Comparison of ENCODE assay signal across 8 cellular contexts in the genomic region with DNA sequence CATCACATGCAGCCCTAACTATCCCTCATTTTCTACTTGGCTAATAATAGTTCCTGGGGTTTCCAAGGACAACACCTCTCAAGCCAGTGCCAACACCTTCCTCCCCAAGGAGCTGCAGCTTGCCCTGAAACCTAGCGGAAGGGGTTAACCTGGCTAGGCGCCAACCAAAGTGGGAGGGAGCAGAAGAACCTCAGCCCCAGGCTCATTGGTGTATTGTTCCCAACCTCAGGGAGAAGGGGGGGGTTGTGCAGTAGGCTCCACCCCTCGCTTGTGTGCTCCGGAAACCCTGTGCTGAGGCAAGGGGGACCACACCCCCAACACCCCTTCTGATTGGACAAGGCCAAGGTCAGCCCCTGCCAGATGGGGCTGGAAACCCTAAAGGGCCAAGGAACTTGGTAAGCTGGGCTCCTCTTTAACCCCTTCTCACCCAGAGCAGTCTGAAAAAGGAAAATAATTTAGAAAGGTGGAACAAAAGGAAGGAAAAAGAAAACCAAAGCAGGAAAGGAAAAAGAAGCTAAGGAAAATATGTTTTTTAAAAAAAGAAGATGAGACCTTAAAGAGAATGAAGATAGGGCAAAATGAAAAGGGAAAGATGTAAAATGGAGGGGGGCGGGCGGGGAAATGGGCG. TPM values are rescaled to one million over a fixed set of nuclear protein-coding genes. Genes with fewer than 3 reads are reported as not detected.
DNase-seq lines count a peak whose midpoint lies in the region; ATAC-seq and TF ChIP-seq lines count a peak whose summit lies in the region.

No MANE protein-coding gene starts in this region.

- no peak overlapping the region for H3K9ac ChIP-seq in liver (ENCODE audit: low read depth in 1 of 2, low read length in 2 of 2)

- intact Hi-C loops in dendritic cell treated with granulocyte-macrophage colony-stimulating factor and Interleukin-4, amounts not matched to agents 40 ng/mL and 50 ng/mL, for 4 days (cut with micrococcal nuclease) = no loop called here

- H3K27me3 Mint-ChIP-seq in dendritic cell treated with granulocyte-macrophage colony-stimulating factor and Interleukin-4, amounts not matched to agents 40 ng/mL and 50 ng/mL, for 4 days = no peaks in the 10 kb centered on the region

- H3K27ac Mint-ChIP-seq in dendritic cell treated with granulocyte-macrophage colony-stimulating factor and Interleukin-4, amounts not matched to agents 40 ng/mL and 50 ng/mL, for 4 days = peak overlapping the region; percentile 90

- H3K4me3 ChIP-seq in liver (ENCODE audit: low read depth in 1 of 3, low read length in 3 of 3) = no peak overlapping the region

- peaks cover 14 to 44% (median 36%) of the 10 kb centered on the region in 4 donors for H3K36me3 ChIP-seq in liver (ENCODE audit: control insufficient read depth in 4 of 4, insufficient read depth in 3 of 4, low read depth in 1 of 4, low read length in 3 of 4)

- no peaks in the 10 kb centered on the region for H3K27me3 ChIP-seq in liver (ENCODE audit: control insufficient read depth in 4 of 4, insufficient read depth in 4 of 4, low read length in 3 of 4)

- H3K36me3 Mint-ChIP-seq in dendritic cell treated with granulocyte-macrophage colony-stimulating factor and Interleukin-4, amounts not matched to agents 40 ng/mL and 50 ng/mL, for 4 days (ENCODE audit: low read depth) = peaks cover 97% of the 10 kb centered on the region

- H3K4me1 Mint-ChIP-seq in dendritic cell treated with granulocyte-macrophage colony-stimulating factor and Interleukin-4, amounts not matched to agents 40 ng/mL and 50 ng/mL, for 4 days (ENCODE audit: low read depth) = peaks cover 64% of the 10 kb centered on the region

- 59% methylated on average over 7 of the region's 7 CpGs for WGBS in liver

- H3K9me3 ChIP-seq in liver (ENCODE audit: control insufficient read depth in 4 of 4, low read length in 3 of 4) = no peaks in the 10 kb centered on the region

- H3K4me3 Mint-ChIP-seq in dendritic cell treated with granulocyte-macrophage colony-stimulating factor and Interleukin-4, amounts not matched to agents 40 ng/mL and 50 ng/mL, for 4 days = peak overlapping the region; percentile 85

- H3K27ac ChIP-seq in liver (ENCODE audit: low read depth in 1 of 2, low read length in 2 of 2) = peak overlapping the region in 1 of 2 donors; percentile 28

- TF ChIP-seq CTCF in liver (IDR thresholded peaks at IDR 0.05; ENCODE audit: low read depth, low read length, missing input control) = no peak

- ATAC-seq in GM19035 (IDR thresholded peaks at IDR 0.05; ENCODE audit: unreplicated experiment) = peak; percentile 54
- ATAC-seq in HG03432 (IDR thresholded peaks at IDR 0.05; ENCODE audit: unreplicated experiment) = peak; percentile 54

- no peaks in the 10 kb centered on the region for H3K9me3 Mint-ChIP-seq in dendritic cell treated with granulocyte-macrophage colony-stimulating factor and Interleukin-4, amounts not matched to agents 40 ng/mL and 50 ng/mL, for 4 days

- DNase-seq in AG08396 (ENCODE audit: low spot score) (peak; percentile 98), NCI-H69 (lab: John Stamatoyannopoulos, UW) (peak; percentile 98)
- DNase-seq in activated CD4-positive, alpha-beta T cell treated with anti-CD3 and anti-CD28 coated beads, Interleukin-2, amount 50 U/mL, for 1 hour = peak; percentile 95
- DNase-seq in stimulated activated CD4-positive, alpha-beta T cell treated with anti-CD3 and anti-CD28 coated beads, Interleukin-4, amount 100 ng/mL, for 1 hour = peak; percentile 94

- peaks cover 8 to 24% (median 17%) of the 10 kb centered on the region in 4 donors for H3K4me1 ChIP-seq in liver (ENCODE audit: control insufficient read depth in 4 of 4, insufficient read depth in 4 of 4, low read length in 3 of 4)

- TF ChIP-seq RAD21 in liver (IDR thresholded peaks at IDR 0.05) = peak in 1 of 2 donors; percentile 17

TF ChIP-seq in liver, 16 proteins besides CTCF, POLR2A, EP300 and RAD21:
- TF ChIP-seq GABPA (IDR thresholded peaks at IDR 0.05 in 1 of 2, conservative IDR thresholded peaks at IDR 0.05 in 1 of 2) (peak; percentile 30 to 67), SP1 (IDR thresholded peaks at IDR 0.05) (peak; percentile 81), TAF1 (conservative IDR thresholded peaks at IDR 0.05) (no peak), RXRA (IDR thresholded peaks at IDR 0.05) (peak in 1 of 2 donors; percentile 18), NR2F2 (IDR thresholded peaks at IDR 0.05) (peak; percentile 69), JUND (IDR thresholded peaks at IDR 0.05) (no peak), HNF4G (IDR thresholded peaks at IDR 0.05) (no peak), FOXA2 (IDR thresholded peaks at IDR 0.05) (no peak), YY1 (IDR thresholded peaks at IDR 0.05) (no peak)
- TF ChIP-seq, protein P1, sequence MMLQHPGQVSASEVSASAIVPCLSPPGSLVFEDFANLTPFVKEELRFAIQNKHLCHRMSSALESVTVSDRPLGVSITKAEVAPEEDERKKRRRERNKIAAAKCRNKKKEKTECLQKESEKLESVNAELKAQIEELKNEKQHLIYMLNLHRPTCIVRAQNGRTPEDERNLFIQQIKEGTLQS (IDR thresholded peaks at IDR 0.05) = no peak
- TF ChIP-seq, protein P2, sequence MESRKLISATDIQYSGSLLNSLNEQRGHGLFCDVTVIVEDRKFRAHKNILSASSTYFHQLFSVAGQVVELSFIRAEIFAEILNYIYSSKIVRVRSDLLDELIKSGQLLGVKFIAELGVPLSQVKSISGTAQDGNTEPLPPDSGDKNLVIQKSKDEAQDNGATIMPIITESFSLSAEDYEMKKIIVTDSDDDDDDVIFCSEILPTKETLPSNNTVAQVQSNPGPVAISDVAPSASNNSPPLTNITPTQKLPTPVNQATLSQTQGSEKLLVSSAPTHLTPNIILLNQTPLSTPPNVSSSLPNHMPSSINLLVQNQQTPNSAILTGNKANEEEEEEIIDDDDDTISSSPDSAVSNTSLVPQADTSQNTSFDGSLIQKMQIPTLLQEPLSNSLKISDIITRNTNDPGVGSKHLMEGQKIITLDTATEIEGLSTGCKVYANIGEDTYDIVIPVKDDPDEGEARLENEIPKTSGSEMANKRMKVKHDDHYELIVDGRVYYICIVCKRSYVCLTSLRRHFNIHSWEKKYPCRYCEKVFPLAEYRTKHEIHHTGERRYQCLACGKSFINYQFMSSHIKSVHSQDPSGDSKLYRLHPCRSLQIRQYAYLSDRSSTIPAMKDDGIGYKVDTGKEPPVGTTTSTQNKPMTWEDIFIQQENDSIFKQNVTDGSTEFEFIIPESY (IDR thresholded peaks at IDR 0.05) = no peak

RNA-seq across cellular contexts. Expression of a gene that starts 2.5 kb away (rescaled TPM):
- 10 to 100 TPM; 43.1 to 55.3 TPM for total RNA-seq in liver
- polyA plus RNA-seq in liver = 10 to 100 TPM in 1 of 2 donors, 1 to 10 TPM in 1; 4.4 to 21.4 TPM

RNA-seq across cellular contexts. Expression of a gene that starts 7.9 kb away (rescaled TPM):
- 10 to 100 TPM in 1 of 2 donors, 1 to 10 TPM in 1; 5.6 to 12.1 TPM for total RNA-seq in liver
- 10 to 100 TPM; 15.2 to 15.8 TPM for polyA plus RNA-seq in liver

RNA-seq across cellular contexts. Expression of a gene that starts 13.4 kb away (rescaled TPM):
- total RNA-seq in liver = 10 to 100 TPM in 1 of 2 donors, 1 to 10 TPM in 1; 6.0 to 17.2 TPM
- polyA plus RNA-seq in liver = 10 to 100 TPM in 1 of 2 donors, 1 to 10 TPM in 1; 9.9 to 19.3 TPM

RNA-seq across cellular contexts. Expression of a gene that starts 13.9 kb away (rescaled TPM):
- 1 to 10 TPM in 1 of 2 donors, under 1 TPM in 1; 0.84 to 1.3 TPM for total RNA-seq in liver
- polyA plus RNA-seq in liver = 1 to 10 TPM in 1 of 2 donors, under 1 TPM in 1; 0.86 to 3.9 TPM

RNA-seq across cellular contexts. Expression of a gene that starts 22.6 kb away (rescaled TPM):
- total RNA-seq in liver = 10 to 100 TPM; 13.1 TPM
- polyA plus RNA-seq in liver = 10 to 100 TPM; 22.5 to 29.2 TPM
